In genomic region chr20:16064991-16065707, GRCh38 we compare ENCODE assay signal across 22 cellular contexts.
DNase-seq lines count a peak whose midpoint lies in the region; ATAC-seq, FAIRE-seq and TF ChIP-seq lines count a peak whose summit lies in the region.
"Had no signal": no experiment of that assay in that cellular context is flagged by ENCODE, and none has a peak within 500 bp of the region (broad histone marks: within the 10 kb centered on the region; RNA-seq: fewer than 3 reads in every experiment).

No MANE protein-coding gene starts in this region.

- no peak overlapping the region for H2BK12ac ChIP-seq in mesenchymal stem cell (ENCODE audit: low read length in 2 of 2)

- H3K18ac ChIP-seq in mesenchymal stem cell (ENCODE audit: low read depth in 1 of 2, low read length in 2 of 2) = no peak overlapping the region

- H4K8ac ChIP-seq in mesenchymal stem cell (ENCODE audit: low read length) = no peak overlapping the region

- no peak for FAIRE-seq in pancreas (lab: Jason Lieb, UNC)
- FAIRE-seq: GM12891 had no signal

- peaks cover 15% of the 10 kb centered on the region for H3K9me3 Mint-ChIP-seq in Caco-2 (ENCODE audit: unreplicated experiment)

- H2BK5ac ChIP-seq in mesenchymal stem cell (ENCODE audit: low read depth, low read length, poor library complexity, severe bottlenecking) = no peak overlapping the region

- intact Hi-C loops in left ventricle myocardium superior (cut with micrococcal nuclease) (no loop called here), Caco-2 (cut with micrococcal nuclease; ENCODE audit: unreplicated experiment) (no loop called here), pancreas (cut with DNase I) (no loop called here)

- POLR2A ChIA-PET in Caco-2 (lab: Charles Lee) = no interaction called here

- ATAC-seq in left ventricle myocardium superior (no peak), pancreas (no peak), HG02759 (IDR thresholded peaks at IDR 0.05; ENCODE audit: unreplicated experiment) (no peak)
- ATAC-seq: T-cell had no signal

- CTCF ChIA-PET in Caco-2 (lab: Charles Lee) = no interaction called here

- H3K9ac ChIP-seq in mesenchymal stem cell (ENCODE audit: low read length) = no peak overlapping the region

- no peak overlapping the region for H3K4me3 Mint-ChIP-seq in Caco-2 (ENCODE audit: unreplicated experiment)
- H3K4me3 Mint-ChIP-seq: CD4-positive, alpha-beta memory T cell; nephron progenitor cell; T-cell had no signal

- H4K91ac ChIP-seq in mesenchymal stem cell (ENCODE audit: low read length) = no peak overlapping the region

- no peak overlapping the region for H2BK120ac ChIP-seq in mesenchymal stem cell (ENCODE audit: low read depth, low read length)

- H3K9me3 ChIP-seq in cardiac muscle cell (ENCODE audit: low read depth) (no peaks in the 10 kb centered on the region), mesenchymal stem cell (ENCODE audit: control insufficient read depth, low read length) (peaks cover 7% of the 10 kb centered on the region), Caco-2 (no peaks in the 10 kb centered on the region), pancreas (no peaks in the 10 kb centered on the region)
- H3K9me3 ChIP-seq: MG63 had no signal

- H3K4ac ChIP-seq in mesenchymal stem cell (ENCODE audit: low read depth in 1 of 2, low read length in 2 of 2) = no peak overlapping the region

- no peaks in the 10 kb centered on the region for H3K79me1 ChIP-seq in mesenchymal stem cell (replicated peaks; ENCODE audit: low read length, poor library complexity, severe bottlenecking)

- H3K23ac ChIP-seq in mesenchymal stem cell (ENCODE audit: low read length in 2 of 2) = no peak overlapping the region

- 57% methylated on average over 3 of the region's 3 CpGs for WGBS in mesenchymal stem cell
- 67 to 73% methylated on average over 3 of the region's 3 CpGs for WGBS in pancreas, 2 donors

- peaks cover 2% of the 10 kb centered on the region for H3K27me3 Mint-ChIP-seq in Caco-2 (ENCODE audit: insufficient read depth, unreplicated experiment)
- H3K27me3 Mint-ChIP-seq: CD4-positive, alpha-beta memory T cell; T-cell had no signal

- H3K4me3 ChIP-seq in cardiac muscle cell (no peak overlapping the region), mesenchymal stem cell (ENCODE audit: insufficient read depth in 1 of 2, low read depth in 1 of 2, low read length in 2 of 2) (no peak overlapping the region), Caco-2 (ENCODE audit: low read depth, low read length) (no peak overlapping the region), pancreas (no peak overlapping the region)
- H3K4me3 ChIP-seq: heart right ventricle, lung, MG63 had no signal

- peak overlapping the region; percentile 29 for H2AK5ac ChIP-seq in mesenchymal stem cell (ENCODE audit: low read length, severe bottlenecking)

- no peak overlapping the region for H3K4me2 ChIP-seq in mesenchymal stem cell (ENCODE audit: low read length, poor library complexity, severe bottlenecking)

- H3K36me3 Mint-ChIP-seq in Caco-2 (ENCODE audit: insufficient read depth, unreplicated experiment) = no peaks in the 10 kb centered on the region
- H3K36me3 Mint-ChIP-seq: CD4-positive, alpha-beta memory T cell; T-cell had no signal

- no peak overlapping the region for H3K14ac ChIP-seq in mesenchymal stem cell (ENCODE audit: low read length in 2 of 2)

- H2BK15ac ChIP-seq in mesenchymal stem cell (ENCODE audit: low read depth, poor library complexity, severe bottlenecking) = no peak overlapping the region

- no peaks in the 10 kb centered on the region for H3K4me1 Mint-ChIP-seq in Caco-2 (ENCODE audit: low read depth, unreplicated experiment)
- H3K4me1 Mint-ChIP-seq: CD4-positive, alpha-beta memory T cell; T-cell had no signal

- H3K4me1 ChIP-seq in cardiac muscle cell (ENCODE audit: low read depth) (peaks cover 23% of the 10 kb centered on the region), mesenchymal stem cell (ENCODE audit: control insufficient read depth, insufficient read depth, low read depth, low read length) (peaks cover 7% of the 10 kb centered on the region), Caco-2 (no peaks in the 10 kb centered on the region), pancreas (no peaks in the 10 kb centered on the region)

- H3K27ac ChIP-seq in cardiac muscle cell = peak overlapping the region; percentile 8
- H3K27ac ChIP-seq in mesenchymal stem cell (ENCODE audit: low read length, poor library complexity, severe bottlenecking) = no peak overlapping the region
- H3K27ac ChIP-seq in temporal lobe (ENCODE audit: low read depth, low read length) = peak overlapping the region; percentile 19
- no peak overlapping the region for H3K27ac ChIP-seq in pancreas
- H3K27ac ChIP-seq: heart right ventricle, RWPE1 had no signal

- H3K27me3 ChIP-seq in cardiac muscle cell (no peaks in the 10 kb centered on the region), mesenchymal stem cell (ENCODE audit: control insufficient read depth in 1 of 2, insufficient read depth in 1 of 2, low read length in 2 of 2) (no peaks in the 10 kb centered on the region), Caco-2 (replicated peaks; ENCODE audit: control insufficient read depth, insufficient read depth, low read length) (no peaks in the 10 kb centered on the region), pancreas (no peaks in the 10 kb centered on the region)
- H3K27me3 ChIP-seq: heart right ventricle, MG63 had no signal

- BruUV-seq in Caco-2 (replicated peaks; lab: Mats Ljungman, UMichigan) = no TSS peak

- DNase-seq in cardiac muscle cell (ENCODE audit: low read depth in 1 of 2, low spot score in 1 of 2) (peak in 1 of 2 donors; percentile 23), left ventricle myocardium superior (no peak), astrocyte of the hippocampus (ENCODE audit: low read depth, low spot score) (peak; percentile 2), mesenchymal stem cell (no peak), Caco-2 (no peak), pancreas (no peak)
- DNase-seq: activated CD4-positive, alpha-beta T cell treated with anti-CD3 and anti-CD28 coated beads for 48 hours; activated gamma-delta T cell treated with Interleukin-2 at 50 U/mL for 16 hours; CD4-positive, alpha-beta memory T cell; H7; heart right ventricle; IMR-90; MG63; NCI-H187 treated with DMSO at 0.1 percent for 48 hours; NCI-H446 treated with DMSO at 0.1 percent for 48 hours; nephron progenitor cell; T-cell had no signal

- H3K36me3 ChIP-seq in cardiac muscle cell (no peaks in the 10 kb centered on the region), mesenchymal stem cell (ENCODE audit: control insufficient read depth in 1 of 2, insufficient read depth in 2 of 2, low read depth in 1 of 2, low read length in 2 of 2) (no peaks in the 10 kb centered on the region), Caco-2 (ENCODE audit: control insufficient read depth, insufficient read depth, low read length) (no peaks in the 10 kb centered on the region), pancreas (no peaks in the 10 kb centered on the region)
- H3K36me3 ChIP-seq: heart right ventricle, MG63 had no signal

- TF ChIP-seq CTCF in cardiac muscle cell (IDR thresholded peaks at IDR 0.05; ENCODE audit: low read depth, low read length) = no peak
- TF ChIP-seq CTCF in Caco-2 (IDR thresholded peaks at IDR 0.05; ENCODE audit: insufficient read depth in 1 of 2, low read depth in 1 of 2, low read length in 1 of 2, severe bottlenecking in 1 of 2, unreplicated experiment in 1 of 2) = no peak
- TF ChIP-seq CTCF in pancreas (IDR thresholded peaks at IDR 0.05) = no peak

- no peak overlapping the region for H3K27ac Mint-ChIP-seq in Caco-2 (ENCODE audit: unreplicated experiment)
- H3K27ac Mint-ChIP-seq: nephron progenitor cell, T-cell had no signal

- no peak overlapping the region for H2AFZ ChIP-seq in mesenchymal stem cell (ENCODE audit: low read depth, low read length)

Comparison
In these comparisons a context has a peak if more than half of its experiments do, and no peak if none do; other contexts are left out.
1. H3K27ac ChIP-seq: peak in cardiac muscle cell (single experiment) and temporal lobe (single experiment); none in mesenchymal stem cell (single experiment) and pancreas (0 of 4).